In genomic region chr22:38028344-38029130, GRCh38 we compare ENCODE assay signal across 15 cellular contexts. TPM values are rescaled to one million over a fixed set of nuclear protein-coding genes. Genes with fewer than 3 reads are reported as not detected.
"Had no signal": no experiment of that assay in that cellular context is flagged by ENCODE, and none has a peak within 500 bp of the region (broad histone marks: within the 10 kb centered on the region; RNA-seq: fewer than 3 reads in every experiment).

No MANE protein-coding gene starts in this region.

- DNase-seq: activated CD4-positive, alpha-beta memory T cell treated with anti-CD3 and anti-CD28 coated beads for 36 hours; activated gamma-delta T cell treated with Interleukin-2 at 50 U/mL for 16 hours; activated naive CD8-positive, alpha-beta T cell treated with anti-CD3 and anti-CD28 coated beads for 36 hours; activated T-cell treated with anti-CD3 and anti-CD28 coated beads, Interleukin-2, amount 50 U/mL, for 72 hours; effector CD4-positive, alpha-beta T cell; foreskin melanocyte; stimulated activated CD4-positive, alpha-beta T cell treated with anti-CD3 and anti-CD28 coated beads, Interleukin-15, amount 100 ng/mL, for 24 hours; stimulated activated CD4-positive, alpha-beta T cell treated with anti-CD3 and anti-CD28 coated beads, Interleukin-4, amount 100 ng/mL, for 4 hours; stimulated activated naive CD8-positive, alpha-beta T cell treated with anti-CD3 and anti-CD28 coated beads, Interleukin-15, amount 100 ng/mL, for 72 hours; T-helper 9 cell; tibial artery had no signal

- H3K36me3 ChIP-seq: tibial artery had no signal

- H3K27ac ChIP-seq: parathyroid adenoma, tibial artery, VCaP had no signal

- H3K9me3 ChIP-seq: tibial artery had no signal

- ATAC-seq: activated T-cell treated with anti-CD3 and anti-CD28 coated beads, Interleukin-2, amount 50 U/mL, for 72 hours; left lobe of liver; stimulated activated naive CD8-positive, alpha-beta T cell treated with anti-CD3 and anti-CD28 coated beads, Interleukin-15, amount 100 ng/mL, for 72 hours had no signal

- H3K27me3 ChIP-seq: tibial artery had no signal

- H3K4me1 ChIP-seq: parathyroid adenoma had no signal

- H3K4me3 ChIP-seq: tibial artery had no signal

RNA-seq across cellular contexts. Expression of gene SOX10, which starts 44.2 kb away (rescaled TPM):
- total RNA-seq: activated CD4-positive, alpha-beta memory T cell treated with anti-CD3 and anti-CD28 coated beads for 36 hours; activated naive CD8-positive, alpha-beta T cell treated with anti-CD3 and anti-CD28 coated beads for 36 hours; activated T-cell treated with anti-CD3 and anti-CD28 coated beads, Interleukin-2, amount 50 U/mL, for 72 hours; mesenteric fat pad had no signal

RNA-seq across cellular contexts. Expression of gene SLC16A8, which starts 55.4 kb away (rescaled TPM):
- total RNA-seq: activated naive CD8-positive, alpha-beta T cell treated with anti-CD3 and anti-CD28 coated beads for 36 hours; activated T-cell treated with anti-CD3 and anti-CD28 coated beads, Interleukin-2, amount 50 U/mL, for 72 hours; left lobe of liver; mesenteric fat pad had no signal
